In the genomic region with DNA sequence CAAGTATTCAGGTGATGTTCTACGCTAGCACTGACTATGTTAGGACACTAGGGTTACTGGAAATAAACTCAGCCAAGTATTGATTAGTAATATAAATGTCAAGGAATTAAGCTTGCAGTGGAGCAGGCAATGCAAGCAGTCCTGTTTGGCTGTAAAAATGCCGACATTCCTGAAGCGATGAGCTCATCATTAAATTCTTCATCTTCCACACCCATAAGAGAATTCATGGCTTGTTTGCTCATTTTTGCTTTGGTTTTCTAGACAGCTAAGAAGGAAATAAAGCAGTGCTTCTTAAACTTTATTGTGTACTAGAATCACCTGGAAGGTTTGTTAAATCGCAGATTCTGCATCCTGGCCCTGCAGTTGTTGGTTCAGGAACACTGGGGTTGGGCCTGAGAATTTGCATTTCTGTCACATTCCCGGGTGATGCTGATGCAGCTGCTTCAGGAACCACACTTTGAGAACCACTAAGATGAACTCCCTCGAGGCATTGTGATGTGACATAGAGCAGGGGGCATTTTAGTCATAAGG, we compare ENCODE assay signal across 11 cellular contexts. TPM values are rescaled to one million over a fixed set of nuclear protein-coding genes. Genes with fewer than 3 reads are reported as not detected.
DNase-seq lines count a peak whose midpoint lies in the region; ATAC-seq, FAIRE-seq and TF ChIP-seq lines count a peak whose summit lies in the region.
"Had no signal": no experiment of that assay in that cellular context is flagged by ENCODE, and none has a peak within 500 bp of the region (broad histone marks: within the 10 kb centered on the region; RNA-seq: fewer than 3 reads in every experiment).

No MANE protein-coding gene starts in this region.

- FAIRE-seq in small intestine (lab: Jason Lieb, UNC) = no peak

- DNase-seq in H4 (ENCODE audit: low spot score) = peak; percentile 47
- DNase-seq in astrocyte of the spinal cord (ENCODE audit: low read depth, low spot score) = peak; percentile 85
- DNase-seq in hepatic stellate cell (ENCODE audit: low spot score) = peak; percentile 43
- DNase-seq in small intestine = peak; percentile 25
- no peak for DNase-seq in SW480 (ENCODE audit: low spot score)
- DNase-seq: activated naive CD8-positive, alpha-beta T cell treated with anti-CD3 and anti-CD28 coated beads for 36 hours; NCI-H1092; T-helper 1 cell had no signal

- peaks cover 2 to 8% of the 10 kb centered on the region in 2 donors for H3K4me1 ChIP-seq in small intestine (ENCODE audit: control insufficient read depth in 2 of 2, insufficient read depth in 1 of 2, low read depth in 1 of 2, low read length in 1 of 2)

- H3K27ac ChIP-seq in small intestine (ENCODE audit: low read depth in 1 of 2, low read length in 1 of 2) = no peak overlapping the region

- H3K9me3 ChIP-seq in small intestine (ENCODE audit: control insufficient read depth, low read depth) = no peaks in the 10 kb centered on the region

- H3K27me3 ChIP-seq in small intestine (ENCODE audit: control insufficient read depth in 2 of 2, insufficient read depth in 2 of 2, low read length in 2 of 2) = no peaks in the 10 kb centered on the region

- no peak overlapping the region for H3K4me3 ChIP-seq in astrocyte of the spinal cord (ENCODE audit: low read depth, low read length)
- no peak overlapping the region for H3K4me3 ChIP-seq in small intestine (ENCODE audit: low read depth in 1 of 2, low read length in 2 of 2)

- no peak for TF ChIP-seq CTCF in astrocyte of the spinal cord (IDR thresholded peaks at IDR 0.05; ENCODE audit: low read depth, low read length)

- ATAC-seq in GM21360 (IDR thresholded peaks at IDR 0.05; ENCODE audit: unreplicated experiment) (no peak), GM21825 (IDR thresholded peaks at IDR 0.05; ENCODE audit: unreplicated experiment) (no peak), HG03457 (IDR thresholded peaks at IDR 0.05; ENCODE audit: unreplicated experiment) (no peak)

- H3K36me3 ChIP-seq in small intestine (ENCODE audit: control insufficient read depth in 2 of 2, insufficient read depth in 2 of 2, low read length in 2 of 2) = no peaks in the 10 kb centered on the region

- in situ Hi-C loops in astrocyte of the spinal cord (cut with HindIII; ENCODE audit: low sequenced_read_pairs) = no loop called here

- 49 to 56% (median 54%) methylated on average over 6 of the region's 6 CpGs for WGBS in small intestine, 3 donors

RNA-seq across cellular contexts. Expression of a gene that starts 17.8 kb away (rescaled TPM):
- 0.35 TPM in 1 of 2 replicates, not detected in the other for total RNA-seq in H4 (2014; rRNA removed; shearing (Covaris generic))
- 10 to 100 TPM; 17.5 to 64.6 (median 41.9) TPM for polyA plus RNA-seq in small intestine
